20 cellular contexts compared by ENCODE assay signal in genomic region chr2:46893231-46893943, GRCh38. TPM values are rescaled to one million over a fixed set of nuclear protein-coding genes. Genes with fewer than 3 reads are reported as not detected.
DNase-seq lines count a peak whose midpoint lies in the region; ATAC-seq and TF ChIP-seq lines count a peak whose summit lies in the region.
"Had no signal": no experiment of that assay in that cellular context is flagged by ENCODE, and none has a peak within 500 bp of the region (broad histone marks: within the 10 kb centered on the region; RNA-seq: fewer than 3 reads in every experiment).

No MANE protein-coding gene starts in this region.

- no peak overlapping the region for H2AK5ac ChIP-seq in mesendoderm (ENCODE audit: low read length)

- peaks cover 2% of the 10 kb centered on the region for H3K27me3 Mint-ChIP-seq in activated T-helper 2 cell treated with anti-CD3 and anti-CD28 coated beads, Interferon-gamma antibody, Interleukin-2, Interleukin-4, amounts not matched to agents 10 μg/mL and 5 μg/mL and 100 μg/mL, durations not matched to agents 14 hours and 24 hours and 36 hours (ENCODE audit: low read depth)
- H3K27me3 Mint-ChIP-seq: activated B cell treated with CpG ODN at 0.5 μM for 24 hours; IgD-negative memory B cell; stimulated activated memory B cell treated with anti-CD40 and anti-IgM and Interleukin-4, amounts not matched to agents 10 μg/mL and 1 μg/mL and 100 μg/mL, for 72 hours had no signal

- H2BK15ac ChIP-seq in mesendoderm (replicated peaks; ENCODE audit: low read depth), result no peak overlapping the region

- no peak overlapping the region for H3K27ac Mint-ChIP-seq in activated T-helper 2 cell treated with anti-CD3 and anti-CD28 coated beads, Interferon-gamma antibody, Interleukin-2, Interleukin-4, amounts not matched to agents 10 μg/mL and 5 μg/mL and 100 μg/mL, durations not matched to agents 14 hours and 24 hours and 36 hours
- H3K27ac Mint-ChIP-seq: activated B cell treated with CpG ODN at 0.5 μM for 24 hours; activated CD4-positive, alpha-beta memory T cell treated with anti-CD3 and anti-CD28 coated beads, Interleukin-2, amount 10 ng/mL, durations not matched to agents 7 days and 5 days; CD14-positive monocyte had no signal

- H3K23ac ChIP-seq in mesendoderm (ENCODE audit: low read length), result no peak overlapping the region

- H3K9me3 ChIP-seq in SJSA1 (replicated peaks), result no peaks in the 10 kb centered on the region; the same call in 1 of the 2 replicates

- H3K36me3 ChIP-seq in SJSA1 (no peaks in the 10 kb centered on the region), mesendoderm (ENCODE audit: control insufficient read depth, insufficient read depth, low read length) (no peaks in the 10 kb centered on the region)

- no peaks in the 10 kb centered on the region for H3K9me3 Mint-ChIP-seq in activated T-helper 2 cell treated with anti-CD3 and anti-CD28 coated beads, Interferon-gamma antibody, Interleukin-2, Interleukin-4, amounts not matched to agents 10 μg/mL and 5 μg/mL and 100 μg/mL, durations not matched to agents 14 hours and 24 hours and 36 hours
- H3K9me3 Mint-ChIP-seq: activated B cell treated with CpG ODN at 0.5 μM for 24 hours; activated CD4-positive, alpha-beta memory T cell treated with anti-CD3 and anti-CD28 coated beads, Interleukin-2, amount 10 ng/mL, durations not matched to agents 7 days and 5 days; IgD-negative memory B cell; neural crest cell; stimulated activated memory B cell treated with anti-CD40 and anti-IgM and Interleukin-4, amounts not matched to agents 10 μg/mL and 1 μg/mL and 100 μg/mL, for 72 hours had no signal

- no peak overlapping the region for H2BK5ac ChIP-seq in mesendoderm (ENCODE audit: low read length)

- H3K79me2 ChIP-seq in mesendoderm (ENCODE audit: control insufficient read depth, insufficient read depth, low read length), result no peaks in the 10 kb centered on the region

- WGBS in mesendoderm (ENCODE audit: extremely low coverage, insufficient coverage, low lambda C conversion rate), result 100% methylated on average over 1 of the region's 3 CpGs

- ATAC-seq in HG03354 (IDR thresholded peaks at IDR 0.05; ENCODE audit: poor library complexity, severe bottlenecking, unreplicated experiment), result no peak
- ATAC-seq: stimulated activated memory B cell treated with anti-CD40 and anti-IgM and Interleukin-4, amounts not matched to agents 10 μg/mL and 1 μg/mL and 100 μg/mL, for 72 hours had no signal

- no peak overlapping the region for H3K18ac ChIP-seq in mesendoderm (ENCODE audit: low read length)

- no peak overlapping the region for H4K5ac ChIP-seq in mesendoderm (ENCODE audit: low read length)

- H3K27ac ChIP-seq in SJSA1 (peak overlapping the region; percentile 17; the same call in 1 of the 2 replicates), mesendoderm (ENCODE audit: low read depth, low read length) (no peak overlapping the region)
- H3K27ac ChIP-seq: RWPE1 had no signal

- H3K9ac ChIP-seq in mesendoderm (ENCODE audit: low read length), result no peak overlapping the region

- H3K79me1 ChIP-seq in mesendoderm (ENCODE audit: low read length), result no peaks in the 10 kb centered on the region

- H3K4me3 Mint-ChIP-seq in activated T-helper 2 cell treated with anti-CD3 and anti-CD28 coated beads, Interferon-gamma antibody, Interleukin-2, Interleukin-4, amounts not matched to agents 10 μg/mL and 5 μg/mL and 100 μg/mL, durations not matched to agents 14 hours and 24 hours and 36 hours (ENCODE audit: low read depth), result no peak overlapping the region
- H3K4me3 Mint-ChIP-seq: activated B cell treated with CpG ODN at 0.5 μM for 24 hours; activated CD4-positive, alpha-beta memory T cell treated with anti-CD3 and anti-CD28 coated beads, Interleukin-2, amount 10 ng/mL, durations not matched to agents 7 days and 5 days; CD14-positive monocyte; IgD-negative memory B cell; neural crest cell; stimulated activated memory B cell treated with anti-CD40 and anti-IgM and Interleukin-4, amounts not matched to agents 10 μg/mL and 1 μg/mL and 100 μg/mL, for 72 hours had no signal

- H3K4me1 Mint-ChIP-seq in activated T-helper 2 cell treated with anti-CD3 and anti-CD28 coated beads, Interferon-gamma antibody, Interleukin-2, Interleukin-4, amounts not matched to agents 10 μg/mL and 5 μg/mL and 100 μg/mL, durations not matched to agents 14 hours and 24 hours and 36 hours (ENCODE audit: low read depth), result no peaks in the 10 kb centered on the region
- H3K4me1 Mint-ChIP-seq: activated B cell treated with CpG ODN at 0.5 μM for 24 hours; activated CD4-positive, alpha-beta memory T cell treated with anti-CD3 and anti-CD28 coated beads, Interleukin-2, amount 10 ng/mL, durations not matched to agents 7 days and 5 days had no signal

- no peak overlapping the region for H4K8ac ChIP-seq in mesendoderm (ENCODE audit: low read depth, low read length)

- H3K36me3 Mint-ChIP-seq in activated T-helper 2 cell treated with anti-CD3 and anti-CD28 coated beads, Interferon-gamma antibody, Interleukin-2, Interleukin-4, amounts not matched to agents 10 μg/mL and 5 μg/mL and 100 μg/mL, durations not matched to agents 14 hours and 24 hours and 36 hours (ENCODE audit: low read depth), result no peaks in the 10 kb centered on the region
- H3K36me3 Mint-ChIP-seq: CD14-positive monocyte; stimulated activated memory B cell treated with anti-CD40 and anti-IgM and Interleukin-4, amounts not matched to agents 10 μg/mL and 1 μg/mL and 100 μg/mL, for 72 hours had no signal

- DNase-seq in A172 (ENCODE audit: low spot score), result peak; percentile 52
- peak; percentile 23 for DNase-seq in GM03348 (ENCODE audit: low spot score)
- DNase-seq in SJSA1 (ENCODE audit: low read depth in 1 of 2, low spot score in 2 of 2), result no peak
- peak; percentile 37 for DNase-seq in fibroblast of villous mesenchyme (ENCODE audit: low read depth)
- no peak for DNase-seq in mesendoderm
- DNase-seq in activated T-helper 2 cell treated with anti-CD3 and anti-CD28 coated beads, Interferon-gamma antibody, Interleukin-2, Interleukin-4, amounts not matched to agents 10 μg/mL and 5 μg/mL and 100 μg/mL, durations not matched to agents 14 hours and 24 hours and 36 hours (ENCODE audit: low spot score), result no peak
- no peak for DNase-seq in NCI-H526 (lab: John Stamatoyannopoulos, UW)
- DNase-seq: activated B cell treated with CpG ODN at 0.5 μM for 24 hours; activated CD4-positive, alpha-beta memory T cell treated with anti-CD3 and anti-CD28 coated beads, Interleukin-2, amount 10 ng/mL, durations not matched to agents 7 days and 5 days; activated T-cell treated with anti-CD3 and anti-CD28 coated beads, Interleukin-2, amount 50 U/mL, for 1 hour; GDM1; NCI-H1436; NCI-H526 treated with DMSO at 0.1 percent for 48 hours; stimulated activated CD4-positive, alpha-beta T cell treated with anti-CD3 and anti-CD28 coated beads, Interleukin-1b, Interleukin-23, amount 100 ng/mL, for 48 hours had no signal

- H3K4me3 ChIP-seq in SJSA1, result no peak overlapping the region
- no peak overlapping the region for H3K4me3 ChIP-seq in fibroblast of villous mesenchyme (ENCODE audit: low read depth, low read length)
- H3K4me3 ChIP-seq in mesendoderm (ENCODE audit: low read length), result no peak overlapping the region

- no peak overlapping the region for H3K56ac ChIP-seq in mesendoderm (ENCODE audit: low read length)

- intact Hi-C loops in activated T-helper 2 cell treated with anti-CD3 and anti-CD28 coated beads, Interferon-gamma antibody, Interleukin-2, Interleukin-4, amounts not matched to agents 10 μg/mL and 5 μg/mL and 100 μg/mL, durations not matched to agents 14 hours and 24 hours and 36 hours (cut with micrococcal nuclease), result no loop called here

- H3K4me1 ChIP-seq in SJSA1 (replicated peaks) (peaks cover 12% of the 10 kb centered on the region), mesendoderm (ENCODE audit: control insufficient read depth, low read depth, low read length) (no peaks in the 10 kb centered on the region)

- H3K27me3 ChIP-seq in SJSA1 (replicated peaks) (no peaks in the 10 kb centered on the region), mesendoderm (ENCODE audit: insufficient read depth, low read length, poor library complexity) (no peaks in the 10 kb centered on the region)

- no peak overlapping the region for H3K4me2 ChIP-seq in mesendoderm (ENCODE audit: low read length)

- no peak for TF ChIP-seq CTCF in fibroblast of villous mesenchyme (IDR thresholded peaks at IDR 0.05; ENCODE audit: insufficient read depth, low read depth, low read length)

- H3K4ac ChIP-seq in mesendoderm (ENCODE audit: low read depth, low read length), result no peak overlapping the region

- H2BK120ac ChIP-seq in mesendoderm (ENCODE audit: low read depth, low read length), result no peak overlapping the region

RNA-seq across cellular contexts. Expression of gene MCFD2, which starts 22.2 kb away (rescaled TPM):
- 211 and 213 TPM in 2 replicates for total RNA-seq in A172 (2014; rRNA removed; shearing (Covaris generic))
- total RNA-seq in SJSA1 (2014; rRNA removed; shearing (Covaris generic)), result 95.7 and 97.6 TPM in 2 replicates
- 107 and 196 TPM in 2 replicates for total RNA-seq in fibroblast of villous mesenchyme
- polyA plus RNA-seq in mesendoderm (2013, experiment 1 of 2), result 55.6 TPM
- 56.0 TPM for polyA plus RNA-seq in mesendoderm (2013, experiment 2 of 2)
- 45.2 and 46.0 TPM in 2 replicates for total RNA-seq in activated T-helper 2 cell treated with anti-CD3 and anti-CD28 coated beads, Interferon-gamma antibody, Interleukin-2, Interleukin-4, amounts not matched to agents 10 μg/mL and 5 μg/mL and 100 μg/mL, durations not matched to agents 14 hours and 24 hours and 36 hours

RNA-seq across cellular contexts. Expression of gene TTC7A, which starts 47.6 kb away (rescaled TPM):
- total RNA-seq in A172 (2014; rRNA removed; shearing (Covaris generic)), result 14.4 and 22.0 TPM in 2 replicates
- 12.0 and 12.2 TPM in 2 replicates for total RNA-seq in SJSA1 (2014; rRNA removed; shearing (Covaris generic))
- total RNA-seq in fibroblast of villous mesenchyme, result 31.6 and 35.0 TPM in 2 replicates
- 9.9 TPM for polyA plus RNA-seq in mesendoderm (2013, experiment 1 of 2)
- 9.7 TPM for polyA plus RNA-seq in mesendoderm (2013, experiment 2 of 2)
- 75.2 and 75.5 TPM in 2 replicates for total RNA-seq in activated T-helper 2 cell treated with anti-CD3 and anti-CD28 coated beads, Interferon-gamma antibody, Interleukin-2, Interleukin-4, amounts not matched to agents 10 μg/mL and 5 μg/mL and 100 μg/mL, durations not matched to agents 14 hours and 24 hours and 36 hours

Comparison
In these comparisons a context has a peak if more than half of its experiments do, and no peak if none do; other contexts are left out.
1. DNase-seq: peak in A172 (single experiment), GM03348 (single experiment) and fibroblast of villous mesenchyme (single experiment); none in SJSA1 (0 of 2), mesendoderm (single experiment), activated T-helper 2 cell treated with anti-CD3 and anti-CD28 coated beads, Interferon-gamma antibody, Interleukin-2, Interleukin-4, amounts not matched to agents 10 μg/mL and 5 μg/mL and 100 μg/mL, durations not matched to agents 14 hours and 24 hours and 36 hours (single experiment) and NCI-H526 (0 of 2).